Comparison of ENCODE assay signal across 17 cellular contexts in genomic region chr5:112413611-112414010, GRCh38.
"Had no signal": no experiment of that assay in that cellular context is flagged by ENCODE, and none has a peak within 500 bp of the region (broad histone marks: within the 10 kb centered on the region; RNA-seq: fewer than 3 reads in every experiment).

No MANE protein-coding gene starts in this region.

- DNase-seq: cortex of kidney; dorsolateral prefrontal cortex; effector CD8-positive, alpha-beta T cell; islet precursor cell; left cardiac atrium; left ventricle myocardium inferior; lower lobe of right lung; natural killer cell; occipital lobe; retina; right lobe of liver; stimulated activated CD4-positive, alpha-beta T cell treated with anti-CD3 and anti-CD28 coated beads, Interleukin-4, amount 100 ng/mL, for 24 hours had no signal

- H3K36me3 ChIP-seq: lower lobe of right lung, prostate gland, right lobe of liver had no signal

- H3K27ac ChIP-seq: dorsolateral prefrontal cortex, left ventricle myocardium inferior, lower lobe of right lung, parathyroid adenoma, prostate gland, right lobe of liver, tibial nerve had no signal

- H3K9me3 ChIP-seq: left ventricle myocardium inferior, lower lobe of right lung, prostate gland, right lobe of liver, tibial nerve had no signal

- H3K4me1 ChIP-seq: prostate gland, right lobe of liver had no signal

- H3K27me3 ChIP-seq: right lobe of liver, tibial nerve had no signal

- ATAC-seq: esophagus mucosa; left cardiac atrium; lower lobe of right lung; natural killer cell; right lobe of liver; stimulated activated memory B cell treated with anti-CD40 and anti-IgM and Interleukin-4, amounts not matched to agents 10 μg/mL and 1 μg/mL and 100 μg/mL, for 72 hours had no signal

- H3K4me3 ChIP-seq: dorsolateral prefrontal cortex, left ventricle myocardium inferior, lower lobe of right lung, prostate gland, right lobe of liver, tibial nerve had no signal
